17 cellular contexts compared by ENCODE assay signal in genomic region chr7:139127648-139128047, GRCh38. TPM values are rescaled to one million over a fixed set of nuclear protein-coding genes. Genes with fewer than 3 reads are reported as not detected.
A peak's percentile ranks its signal among the peaks of the same experiment; 100 is the strongest.
DNase-seq lines count a peak whose midpoint lies in the region; ATAC-seq and TF ChIP-seq lines count a peak whose summit lies in the region.
"Had no signal": no experiment of that assay in that cellular context is flagged by ENCODE, and none has a peak within 500 bp of the region (broad histone marks: within the 10 kb centered on the region; RNA-seq: fewer than 3 reads in every experiment).

No MANE protein-coding gene starts in this region.

- POLR2A ChIA-PET in naive thymus-derived CD4-positive, alpha-beta T cell (lab: Charles Lee) = interaction anchor here (1.0 to 1.9 kb wide), 5 partner anchors 15 to 241 kb away, joined by 3 to 6 read pairs (median 5); no protein-coding TSS in a partner anchor

- intact Hi-C loops in activated naive CD4-positive, alpha-beta T cell treated with anti-CD3 and anti-CD28 coated beads for 36 hours (cut with micrococcal nuclease) = loop anchor here (1.0 kb wide), 1 partner anchor 110 kb away; no protein-coding TSS in a partner anchor
- intact Hi-C loops in naive thymus-derived CD4-positive, alpha-beta T cell (cut with micrococcal nuclease) = loop anchor here (1.0 to 2.0 kb wide), 8 partner anchors 18 to 389 kb away; partner anchors contain the start of gene ZC3HAV1 (in 1 of the 2)

- peaks cover 7% of the 10 kb centered on the region for H3F3A ChIP-seq in MM.1S (ENCODE audit: insufficient read depth, low read length)

- no peak for DNase-seq in activated naive CD4-positive, alpha-beta T cell treated with anti-CD3 and anti-CD28 coated beads for 36 hours
- peak; percentile 38 for DNase-seq in MM.1S
- peak in 4 of 9 donors; percentile 34 to 53 (median 44) for DNase-seq in naive thymus-derived CD4-positive, alpha-beta T cell
- no peak for DNase-seq in caudate nucleus (lab: John Stamatoyannopoulos, UW)
- DNase-seq in A172 (ENCODE audit: low spot score) = no peak
- DNase-seq: heart right ventricle; kidney; midbrain; NCI-H1417; NCI-H345; occipital lobe; stimulated activated CD4-positive, alpha-beta T cell treated with anti-CD3 and anti-CD28 coated beads, Interleukin-4, amount 100 ng/mL, for 1 hour; trophoblast cell had no signal

- peak; percentile 30 for TF ChIP-seq CTCF in MM.1S (IDR thresholded peaks at IDR 0.05; ENCODE audit: low read length)
- TF ChIP-seq CTCF in VCaP (conservative IDR thresholded peaks at IDR 0.05) = peak; percentile 47

- H2AFZ ChIP-seq in MM.1S (ENCODE audit: low read length) = no peak overlapping the region

- CTCF ChIA-PET in activated naive CD4-positive, alpha-beta T cell treated with anti-CD3 and anti-CD28 coated beads for 36 hours (lab: Charles Lee) = interaction anchor here (0.7 to 3.0 kb wide), 5 partner anchors 23 to 314 kb away, joined by 4 to 11 read pairs (median 8); no protein-coding TSS in a partner anchor
- CTCF ChIA-PET in naive thymus-derived CD4-positive, alpha-beta T cell (lab: Charles Lee) = interaction anchor here (0.5 to 5.5 kb wide), 22 partner anchors 8 to 389 kb away, joined by 3 to 74 read pairs (median 5); no protein-coding TSS in a partner anchor

- H3K9ac ChIP-seq in MM.1S (ENCODE audit: low read length) = no peak overlapping the region

- no peaks in the 10 kb centered on the region for H3K27me3 Mint-ChIP-seq in activated naive CD4-positive, alpha-beta T cell treated with anti-CD3 and anti-CD28 coated beads, Interleukin-2, amount 50 U/mL, for 24 hours
- H3K27me3 Mint-ChIP-seq in activated naive CD4-positive, alpha-beta T cell treated with anti-CD3 and anti-CD28 coated beads for 36 hours (ENCODE audit: low read depth) = no peaks in the 10 kb centered on the region
- H3K27me3 Mint-ChIP-seq in naive thymus-derived CD4-positive, alpha-beta T cell = peaks cover 0 to 7% (median 0%) of the 10 kb centered on the region in 5 donors

- peaks cover 77% of the 10 kb centered on the region for H3K27me3 ChIP-seq in MM.1S (replicated peaks; ENCODE audit: insufficient read depth, low read length)
- H3K27me3 ChIP-seq in naive thymus-derived CD4-positive, alpha-beta T cell (ENCODE audit: control insufficient read depth in 2 of 2, insufficient read depth in 2 of 2, low read length in 2 of 2) = no peaks in the 10 kb centered on the region

- no peaks in the 10 kb centered on the region for H3K9me2 ChIP-seq in MM.1S (replicated peaks; ENCODE audit: insufficient read depth, low read length)

- no peaks in the 10 kb centered on the region for H3K79me2 ChIP-seq in MM.1S (ENCODE audit: low read length)

- H3K4me3 Mint-ChIP-seq in activated naive CD4-positive, alpha-beta T cell treated with anti-CD3 and anti-CD28 coated beads, Interleukin-2, amount 50 U/mL, for 24 hours = no peak overlapping the region
- H3K4me3 Mint-ChIP-seq in activated naive CD4-positive, alpha-beta T cell treated with anti-CD3 and anti-CD28 coated beads for 36 hours = no peak overlapping the region
- H3K4me3 Mint-ChIP-seq in naive thymus-derived CD4-positive, alpha-beta T cell = no peak overlapping the region

- H3K36me3 Mint-ChIP-seq in activated naive CD4-positive, alpha-beta T cell treated with anti-CD3 and anti-CD28 coated beads, Interleukin-2, amount 50 U/mL, for 24 hours = no peaks in the 10 kb centered on the region
- H3K36me3 Mint-ChIP-seq in activated naive CD4-positive, alpha-beta T cell treated with anti-CD3 and anti-CD28 coated beads for 36 hours (ENCODE audit: low read depth) = no peaks in the 10 kb centered on the region
- peaks cover 0 to 3% (median 0%) of the 10 kb centered on the region in 5 donors for H3K36me3 Mint-ChIP-seq in naive thymus-derived CD4-positive, alpha-beta T cell
- H3K36me3 Mint-ChIP-seq: activated naive CD4-positive, alpha-beta T cell treated with anti-CD3 and anti-CD28 coated beads, Interleukin-2, amount 50 U/mL, for 72 hours had no signal

- no peaks in the 10 kb centered on the region for H3K9me3 Mint-ChIP-seq in activated naive CD4-positive, alpha-beta T cell treated with anti-CD3 and anti-CD28 coated beads, Interleukin-2, amount 50 U/mL, for 24 hours
- no peaks in the 10 kb centered on the region for H3K9me3 Mint-ChIP-seq in activated naive CD4-positive, alpha-beta T cell treated with anti-CD3 and anti-CD28 coated beads for 36 hours
- peaks cover 0 to 2% (median 0%) of the 10 kb centered on the region in 11 donors for H3K9me3 Mint-ChIP-seq in naive thymus-derived CD4-positive, alpha-beta T cell
- H3K9me3 Mint-ChIP-seq: activated naive CD4-positive, alpha-beta T cell treated with anti-CD3 and anti-CD28 coated beads, Interleukin-2, amount 50 U/mL, for 72 hours had no signal

- no peak overlapping the region for H3K4me2 ChIP-seq in MM.1S (ENCODE audit: low read depth, low read length)

- H3K4me3 ChIP-seq in MM.1S (ENCODE audit: low read length) = no peak overlapping the region
- no peak overlapping the region for H3K4me3 ChIP-seq in naive thymus-derived CD4-positive, alpha-beta T cell (ENCODE audit: low read length)
- H3K4me3 ChIP-seq: heart right ventricle had no signal

- peak overlapping the region; percentile 23 for H3K27ac Mint-ChIP-seq in activated naive CD4-positive, alpha-beta T cell treated with anti-CD3 and anti-CD28 coated beads, Interleukin-2, amount 50 U/mL, for 24 hours
- H3K27ac Mint-ChIP-seq in activated naive CD4-positive, alpha-beta T cell treated with anti-CD3 and anti-CD28 coated beads for 36 hours = no peak overlapping the region
- peak overlapping the region in 3 of 9 donors; percentile 18 to 61 (median 38) for H3K27ac Mint-ChIP-seq in naive thymus-derived CD4-positive, alpha-beta T cell

- no peak overlapping the region for H3K27ac ChIP-seq in MM.1S (ENCODE audit: low read length)
- H3K27ac ChIP-seq in VCaP = no peak overlapping the region
- no peak overlapping the region for H3K27ac ChIP-seq in naive thymus-derived CD4-positive, alpha-beta T cell (ENCODE audit: low read depth, low read length)
- no peak overlapping the region for H3K27ac ChIP-seq in caudate nucleus (ENCODE audit: low read depth, low read length)
- H3K27ac ChIP-seq: heart right ventricle had no signal

- peak; percentile 85 for ATAC-seq in naive thymus-derived CD4-positive, alpha-beta T cell
- ATAC-seq in GM18858 (IDR thresholded peaks at IDR 0.05; ENCODE audit: unreplicated experiment) = no peak
- ATAC-seq: heart right ventricle had no signal

- H3K36me3 ChIP-seq in MM.1S (replicated peaks; ENCODE audit: insufficient read depth, low read length) = no peaks in the 10 kb centered on the region
- no peaks in the 10 kb centered on the region for H3K36me3 ChIP-seq in naive thymus-derived CD4-positive, alpha-beta T cell (ENCODE audit: control insufficient read depth in 2 of 3, insufficient read depth in 3 of 3, low read length in 3 of 3)
- H3K36me3 ChIP-seq: heart right ventricle had no signal

- H3K4me1 ChIP-seq in MM.1S (ENCODE audit: low read length) = peaks cover 4% of the 10 kb centered on the region; the same call in 1 of the 2 replicates
- H3K4me1 ChIP-seq in naive thymus-derived CD4-positive, alpha-beta T cell (ENCODE audit: control insufficient read depth in 2 of 2, insufficient read depth in 2 of 2, low read length in 2 of 2) = peaks cover 0 to 13% of the 10 kb centered on the region in 2 donors

- H4K20me1 ChIP-seq in MM.1S (ENCODE audit: insufficient read depth, low read length) = peaks cover 4% of the 10 kb centered on the region; the same call in 1 of the 2 replicates

- peaks cover 40% of the 10 kb centered on the region for H3K4me1 Mint-ChIP-seq in activated naive CD4-positive, alpha-beta T cell treated with anti-CD3 and anti-CD28 coated beads, Interleukin-2, amount 50 U/mL, for 24 hours
- peaks cover 45% of the 10 kb centered on the region for H3K4me1 Mint-ChIP-seq in activated naive CD4-positive, alpha-beta T cell treated with anti-CD3 and anti-CD28 coated beads for 36 hours (ENCODE audit: low read depth)
- peaks cover 8 to 38% (median 28%) of the 10 kb centered on the region in 7 donors for H3K4me1 Mint-ChIP-seq in naive thymus-derived CD4-positive, alpha-beta T cell

- no peaks in the 10 kb centered on the region for H3K9me3 ChIP-seq in MM.1S (replicated peaks; ENCODE audit: insufficient read depth, low read length)
- H3K9me3 ChIP-seq in naive thymus-derived CD4-positive, alpha-beta T cell (ENCODE audit: control insufficient read depth in 2 of 3, low read length in 3 of 3) = no peaks in the 10 kb centered on the region
- H3K9me3 ChIP-seq: heart right ventricle had no signal

RNA-seq across cellular contexts. Expression of gene ZC3HAV1, which starts 18.1 kb away (rescaled TPM):
- 100 to 1,000 TPM; 131 to 134 TPM for total RNA-seq in activated naive CD4-positive, alpha-beta T cell treated with anti-CD3 and anti-CD28 coated beads for 36 hours
- total RNA-seq in naive thymus-derived CD4-positive, alpha-beta T cell = 100 to 1,000 TPM; 129 to 181 (median 152) TPM
- polyA plus RNA-seq in naive thymus-derived CD4-positive, alpha-beta T cell = 100 to 1,000 TPM; 165 to 249 TPM
- 20.7 and 25.4 TPM in 2 replicates for total RNA-seq in A172 (2014; rRNA removed; shearing (Covaris generic))
